ENCODE assay signal across 1 cellular context in the genomic region with DNA sequence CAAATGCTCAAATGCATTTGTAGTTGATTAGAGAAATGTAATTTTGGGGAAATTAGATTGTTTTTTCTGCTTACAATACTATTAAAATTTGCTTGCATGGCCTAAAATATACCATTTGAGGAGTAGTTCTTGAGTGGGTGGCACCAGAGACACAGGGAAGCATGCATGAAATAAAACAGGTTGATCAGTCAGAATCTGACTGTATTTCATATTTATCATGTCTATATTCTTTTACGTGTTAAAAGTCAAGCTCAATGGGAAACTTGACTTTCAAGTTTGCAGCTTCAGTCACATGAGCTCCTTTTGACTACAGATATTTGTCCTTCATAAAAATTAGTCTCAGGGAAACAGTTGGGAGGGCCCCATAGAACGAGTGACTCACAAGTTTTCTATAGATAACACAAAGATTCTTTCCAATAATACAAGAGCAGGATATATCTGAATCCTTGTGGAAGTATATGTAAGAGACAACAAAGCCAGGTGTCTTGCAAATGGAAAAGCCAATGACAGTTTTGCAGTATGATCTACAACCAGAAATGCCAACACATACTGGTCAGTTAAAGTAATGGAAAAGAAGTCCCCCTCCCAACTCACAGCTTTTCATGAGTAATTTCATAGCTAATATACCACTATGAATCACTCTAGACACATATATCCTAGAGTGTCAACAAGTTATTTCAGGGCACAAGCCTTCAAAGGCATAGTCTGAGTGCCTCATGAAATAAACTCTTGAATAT.
TF ChIP-seq lines count a peak whose summit lies in the region.

No MANE protein-coding gene starts in this region.

TF ChIP-seq in K562, 482 proteins besides CTCF, POLR2A, EP300 and RAD21 (continued from another document):
- TF ChIP-seq HNRNPLL (IDR thresholded peaks at IDR 0.05; ENCODE audit: low read depth, low read length, poor library complexity, severe bottlenecking) (no peak), CTBP1 (IDR thresholded peaks at IDR 0.05; ENCODE audit: borderline replicate concordance) (no peak), HDAC3 (IDR thresholded peaks at IDR 0.05; ENCODE audit: borderline replicate concordance, partially characterized antibody) (peak; percentile 46), MEF2A (IDR thresholded peaks at IDR 0.05; ENCODE audit: control insufficient read depth, low read depth, low read length) (peak; percentile 22; the same call in 1 of the 2 replicates), DPF2 (IDR thresholded peaks at IDR 0.05) (peak; percentile 66)
- TF ChIP-seq, protein P1, sequence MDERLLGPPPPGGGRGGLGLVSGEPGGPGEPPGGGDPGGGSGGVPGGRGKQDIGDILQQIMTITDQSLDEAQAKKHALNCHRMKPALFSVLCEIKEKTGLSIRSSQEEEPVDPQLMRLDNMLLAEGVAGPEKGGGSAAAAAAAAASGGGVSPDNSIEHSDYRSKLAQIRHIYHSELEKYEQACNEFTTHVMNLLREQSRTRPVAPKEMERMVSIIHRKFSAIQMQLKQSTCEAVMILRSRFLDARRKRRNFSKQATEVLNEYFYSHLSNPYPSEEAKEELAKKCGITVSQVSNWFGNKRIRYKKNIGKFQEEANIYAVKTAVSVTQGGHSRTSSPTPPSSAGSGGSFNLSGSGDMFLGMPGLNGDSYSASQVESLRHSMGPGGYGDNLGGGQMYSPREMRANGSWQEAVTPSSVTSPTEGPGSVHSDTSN (CRISPR knock-in tag; IDR thresholded peaks at IDR 0.05; ENCODE audit: low read depth): no peak
- TF ChIP-seq, protein P1 (tag; conservative IDR thresholded peaks at IDR 0.05; ENCODE audit: low read depth): peak; percentile 85
- TF ChIP-seq, protein P2, sequence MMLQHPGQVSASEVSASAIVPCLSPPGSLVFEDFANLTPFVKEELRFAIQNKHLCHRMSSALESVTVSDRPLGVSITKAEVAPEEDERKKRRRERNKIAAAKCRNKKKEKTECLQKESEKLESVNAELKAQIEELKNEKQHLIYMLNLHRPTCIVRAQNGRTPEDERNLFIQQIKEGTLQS (IDR thresholded peaks at IDR 0.05): peak; percentile 66
- TF ChIP-seq, protein P2 (CRISPR knock-in tag; conservative IDR thresholded peaks at IDR 0.05): no peak
